Comparison of ENCODE assay signal across 9 cellular contexts in the genomic region with DNA sequence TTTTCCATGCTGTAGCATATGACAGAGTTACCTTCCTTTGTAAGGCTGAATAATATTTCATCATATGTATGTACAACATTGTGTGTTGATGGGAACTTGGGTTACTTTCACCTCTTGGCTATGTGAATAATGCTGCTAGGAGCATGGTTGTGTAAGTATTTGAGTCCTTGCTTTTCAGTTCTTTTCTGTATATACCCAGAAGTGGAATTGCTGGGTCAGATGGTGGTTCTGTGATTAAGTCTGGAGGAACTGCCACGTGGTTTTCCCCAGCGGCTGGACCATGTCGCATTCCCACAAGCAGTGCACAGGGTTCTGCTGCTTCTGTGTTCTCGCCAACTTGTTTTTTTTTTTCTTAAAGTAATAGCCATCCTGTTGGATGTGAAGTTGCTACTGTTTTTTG.
DNase-seq lines count a peak whose midpoint lies in the region; ATAC-seq, FAIRE-seq and TF ChIP-seq lines count a peak whose summit lies in the region.
"Had no signal": no experiment of that assay in that cellular context is flagged by ENCODE, and none has a peak within 500 bp of the region (broad histone marks: within the 10 kb centered on the region; RNA-seq: fewer than 3 reads in every experiment).

No MANE protein-coding gene starts in this region.

- H3K9me3 ChIP-seq in right cardiac atrium (ENCODE audit: control insufficient read depth, low read length) (no peaks in the 10 kb centered on the region), spleen (no peaks in the 10 kb centered on the region)

- no peak for FAIRE-seq in HTR-8/SVneo (lab: Jason Lieb, UNC)

- no peak for TF ChIP-seq CTCF in cardiac fibroblast (IDR thresholded peaks at IDR 0.05; ENCODE audit: low read depth, low read length)
- TF ChIP-seq CTCF in spleen (IDR thresholded peaks at IDR 0.05 in 8 of 11, conservative IDR thresholded peaks at IDR 0.05 in 3 of 11), result no peak

- H3K27me3 ChIP-seq in right cardiac atrium (ENCODE audit: control insufficient read depth, insufficient read depth), result no peaks in the 10 kb centered on the region
- H3K27me3 ChIP-seq in spleen (replicated peaks in 1 of 7), result no peaks in the 10 kb centered on the region

- no peak overlapping the region for H3K27ac ChIP-seq in right cardiac atrium (ENCODE audit: low read length)
- H3K27ac ChIP-seq in spleen, result peak overlapping the region in 5 of 8 donors; percentile 11 to 80 (median 37)

- DNase-seq in GM04503 (ENCODE audit: low read depth) (peak; percentile 56), cardiac fibroblast (ENCODE audit: low read depth in 2 of 2) (peak; percentile 80 to 91), right cardiac atrium (peak; percentile 48 to 73 (median 67)), spleen (no peak), NAMALWA (ENCODE audit: low spot score) (no peak), NCI-H146 treated with DMSO at 0.1 percent for 48 hours (lab: John Stamatoyannopoulos, UW; ENCODE audit: unreplicated experiment) (no peak), HTR-8/SVneo (ENCODE audit: insufficient read length, low spot score) (no peak)
- DNase-seq: NCI-H82 had no signal

- H3K36me3 ChIP-seq in spleen, result peaks cover 0 to 37% (median 4%) of the 10 kb centered on the region in 6 donors

- H3K4me1 ChIP-seq in right cardiac atrium (ENCODE audit: control insufficient read depth, insufficient read depth, low read length) (peaks cover 11% of the 10 kb centered on the region), spleen (peaks cover 27 to 88% (median 59%) of the 10 kb centered on the region in 6 donors)

- TF ChIP-seq POLR2A in spleen (IDR thresholded peaks at IDR 0.05), result no peak

- WGBS in right cardiac atrium, result 23% methylated on average over 4 of the region's 4 CpGs
- WGBS in spleen, 5 donors, result 50 to 60% (median 52%) methylated on average over 4 of the region's 4 CpGs

- ATAC-seq in right cardiac atrium (peak; percentile 72 to 73), HG03097 (IDR thresholded peaks at IDR 0.05; ENCODE audit: low FRiP score, unreplicated experiment) (no peak)

- intact Hi-C loops in right cardiac atrium (cut with DNase I), result loop anchor here in 3 of 4 donors (5.0 to 10.0 kb wide), 3 partner anchors 65 to 305 kb away; partner anchors contain the start of gene ANKRD10 (in 1 of the 3)
- intact Hi-C loops in spleen (cut with DNase I; ENCODE audit: low total_unique reads), result no loop called here

- H3K4me3 ChIP-seq in cardiac fibroblast (replicated peaks in 1 of 2; ENCODE audit: low read depth in 2 of 2, low read length in 2 of 2) (no peak overlapping the region), right cardiac atrium (ENCODE audit: low read length) (no peak overlapping the region), spleen (no peak overlapping the region)

Comparison
In these comparisons a context has a peak if more than half of its experiments do, and no peak if none do; other contexts are left out.
1. DNase-seq: peak in GM04503 (single experiment), cardiac fibroblast (2 of 2) and right cardiac atrium (3 of 3); none in spleen (single experiment), NAMALWA (single experiment), NCI-H146 treated with DMSO at 0.1 percent for 48 hours (single experiment) and HTR-8/SVneo (single experiment).